ENCODE assay signal across 21 cellular contexts in genomic region chr4:108772402-108772801, GRCh38. TPM values are rescaled to one million over a fixed set of nuclear protein-coding genes. Genes with fewer than 3 reads are reported as not detected.
DNase-seq lines count a peak whose midpoint lies in the region; ATAC-seq, FAIRE-seq and TF ChIP-seq lines count a peak whose summit lies in the region.
"Had no signal": no experiment of that assay in that cellular context is flagged by ENCODE, and none has a peak within 500 bp of the region (broad histone marks: within the 10 kb centered on the region; RNA-seq: fewer than 3 reads in every experiment).

No MANE protein-coding gene starts in this region.

- H3K27me3 ChIP-seq in liver (ENCODE audit: control insufficient read depth in 4 of 4, insufficient read depth in 4 of 4, low read length in 3 of 4), result no peaks in the 10 kb centered on the region
- no peaks in the 10 kb centered on the region for H3K27me3 ChIP-seq in HepG2 (ENCODE audit: control insufficient read depth in 1 of 2, insufficient read depth in 2 of 2, low read length in 2 of 2)
- H3K27me3 ChIP-seq in thyroid gland, result no peaks in the 10 kb centered on the region
- H3K27me3 ChIP-seq: BLaER1 treated with 17β-estradiol and CSF1 and Interleukin-3, amounts not matched to agents 10 nM and 100 nM had no signal

- H3K9ac ChIP-seq in liver (ENCODE audit: low read depth in 1 of 2, low read length in 2 of 2) (no peak overlapping the region), HepG2 (ENCODE audit: insufficient read depth, low read depth, low read length) (no peak overlapping the region)
- H3K9ac ChIP-seq: BLaER1 treated with 17β-estradiol and CSF1 and Interleukin-3, amounts not matched to agents 10 nM and 100 nM; GM23248 had no signal

- H3K9me3 ChIP-seq in liver (ENCODE audit: control insufficient read depth in 4 of 4, low read length in 3 of 4) (no peaks in the 10 kb centered on the region), HepG2 (ENCODE audit: low read length) (no peaks in the 10 kb centered on the region), thyroid gland (no peaks in the 10 kb centered on the region)
- H3K9me3 ChIP-seq: BLaER1 treated with 17β-estradiol and CSF1 and Interleukin-3, amounts not matched to agents 10 nM and 100 nM had no signal

- no peak overlapping the region for H3K4me3 ChIP-seq in liver (ENCODE audit: low read depth in 1 of 3, low read length in 3 of 3)
- H3K4me3 ChIP-seq in HepG2 (replicated peaks in 1 of 3; ENCODE audit: insufficient read depth in 1 of 3, low read depth in 2 of 3, low read length in 3 of 3), result no peak overlapping the region
- no peak overlapping the region for H3K4me3 ChIP-seq in thyroid gland (replicated peaks in 1 of 3)
- H3K4me3 ChIP-seq: BLaER1 treated with 17β-estradiol and CSF1 and Interleukin-3, amounts not matched to agents 10 nM and 100 nM; GM12878; GM23248 had no signal

- BruUV-seq in HepG2 (replicated peaks; lab: Mats Ljungman, UMichigan), result no TSS peak

- no peak overlapping the region for H3K4me2 ChIP-seq in HepG2 (ENCODE audit: low read depth, low read length)
- H3K4me2 ChIP-seq: BLaER1 treated with 17β-estradiol and CSF1 and Interleukin-3, amounts not matched to agents 10 nM and 100 nM had no signal

- TF ChIP-seq EP300 in HepG2 (IDR thresholded peaks at IDR 0.05; ENCODE audit: low read depth in 2 of 2, low read length in 2 of 2) (no peak), HepG2 (CRISPR knock-in tag; IDR thresholded peaks at IDR 0.05; ENCODE audit: borderline replicate concordance) (no peak)

- intact Hi-C loops in HepG2 (cut with micrococcal nuclease; ENCODE audit: unreplicated experiment) (no loop called here), thyroid gland (cut with DNase I) (no loop called here)

- TF ChIP-seq RAD21 in liver (IDR thresholded peaks at IDR 0.05), result no peak
- no peak for TF ChIP-seq RAD21 in HepG2 (CRISPR knock-in tag; IDR thresholded peaks at IDR 0.05)

- no peaks in the 10 kb centered on the region for H3K79me2 ChIP-seq in HepG2 (ENCODE audit: insufficient read depth, low read length)

- FAIRE-seq in HepG2 (lab: Jason Lieb, UNC), result no peak
- FAIRE-seq: GM12878, GM18507, H54 had no signal

- ATAC-seq in HepG2 (no peak), left lobe of liver (peak; percentile 77)
- ATAC-seq: GM12878, HCT116 had no signal

- H3K36me3 ChIP-seq in liver (ENCODE audit: control insufficient read depth in 4 of 4, insufficient read depth in 3 of 4, low read depth in 1 of 4, low read length in 3 of 4) (no peaks in the 10 kb centered on the region), HepG2 (replicated peaks in 1 of 2; ENCODE audit: control insufficient read depth in 1 of 2, insufficient read depth in 2 of 2, low read length in 2 of 2) (no peaks in the 10 kb centered on the region), thyroid gland (no peaks in the 10 kb centered on the region)
- H3K36me3 ChIP-seq: BLaER1 treated with 17β-estradiol and CSF1 and Interleukin-3, amounts not matched to agents 10 nM and 100 nM had no signal

- POLR2A ChIA-PET in HepG2 (lab: Yijun Ruan, JAX), result no interaction called here

- TF ChIP-seq CTCF in liver (IDR thresholded peaks at IDR 0.05; ENCODE audit: low read depth, low read length, missing input control) (no peak), HepG2 (CRISPR knock-in tag; IDR thresholded peaks at IDR 0.05) (no peak), thyroid gland (IDR thresholded peaks at IDR 0.05) (no peak)

- in situ Hi-C loops in HepG2 (cut with HindIII; ENCODE audit: extremely low pct_ligation_motif_present, low pct_unique_long_range_greater_than_20kb), result no loop called here

- 42% methylated on average over 7 of the region's 7 CpGs for WGBS in liver
- 36% methylated on average over 7 of the region's 7 CpGs for WGBS in HepG2 (ENCODE audit: low lambda C conversion rate)
- WGBS in thyroid gland, 2 donors, result 58 to 71% methylated on average over 7 of the region's 7 CpGs

- CTCF ChIA-PET in HepG2 (lab: Yijun Ruan, JAX; ENCODE audit: low intra/inter-chr PET ratio, low total read pairs), result no interaction called here

- H4K20me1 ChIP-seq in HepG2 (ENCODE audit: insufficient read depth, low read length), result no peaks in the 10 kb centered on the region
- H4K20me1 ChIP-seq: BLaER1 treated with 17β-estradiol and CSF1 and Interleukin-3, amounts not matched to agents 10 nM and 100 nM had no signal

- DNase-seq in NCI-H2029 (lab: John Stamatoyannopoulos, UW), result peak; percentile 2
- no peak for DNase-seq in NCI-H2029 treated with DMSO at 0.1 percent for 48 hours (lab: John Stamatoyannopoulos, UW)
- no peak for DNase-seq in HepG2 (ENCODE audit: low spot score)
- DNase-seq in left lobe of liver (ENCODE audit: low spot score), result peak; percentile 91
- DNase-seq in thyroid gland, result peak; percentile 72 to 83
- no peak for DNase-seq in DMS153 (lab: John Stamatoyannopoulos, UW)
- no peak for DNase-seq in NK-92 treated with Interleukin-12 subunit alpha and Interleukin-12 subunit beta, amount 100 ng/mL, for 24 hours (lab: John Stamatoyannopoulos, UW)
- DNase-seq: ACHN; Calu3; CD4-positive, CD25-positive, alpha-beta regulatory T cell; DMS 273 treated with DMSO at 0.1 percent for 48 hours; GM23248; IMR-90 had no signal

- TF ChIP-seq POLR2A in HepG2 (IDR thresholded peaks at IDR 0.05; ENCODE audit: insufficient read depth in 1 of 2, low read depth in 2 of 2, low read length in 2 of 2) (no peak), thyroid gland (IDR thresholded peaks at IDR 0.05) (no peak)

- H2AFZ ChIP-seq in HepG2 (ENCODE audit: low read length), result no peak overlapping the region
- H2AFZ ChIP-seq: GM23248 had no signal

- no peak overlapping the region for H3K27ac ChIP-seq in liver (ENCODE audit: low read depth in 1 of 2, low read length in 2 of 2)
- H3K27ac ChIP-seq in HepG2 (ENCODE audit: extremely low read length, insufficient read depth, low read length), result no peak overlapping the region
- H3K27ac ChIP-seq in thyroid gland, result no peak overlapping the region
- H3K27ac ChIP-seq: BLaER1 treated with 17β-estradiol and CSF1 and Interleukin-3, amounts not matched to agents 10 nM and 100 nM; GM23248 had no signal

- peaks cover 0 to 28% (median 22%) of the 10 kb centered on the region in 4 donors for H3K4me1 ChIP-seq in liver (ENCODE audit: control insufficient read depth in 4 of 4, insufficient read depth in 4 of 4, low read length in 3 of 4)
- no peaks in the 10 kb centered on the region for H3K4me1 ChIP-seq in HepG2 (ENCODE audit: insufficient read depth, low read length)
- peaks cover 0 to 8% of the 10 kb centered on the region in 2 donors for H3K4me1 ChIP-seq in thyroid gland
- H3K4me1 ChIP-seq: BLaER1 treated with 17β-estradiol and CSF1 and Interleukin-3, amounts not matched to agents 10 nM and 100 nM had no signal

TF ChIP-seq in liver, 16 proteins besides CTCF, POLR2A, EP300 and RAD21 (continues in another document):
- TF ChIP-seq RXRA (IDR thresholded peaks at IDR 0.05), result peak; percentile 60 to 67
- TF ChIP-seq YY1 (IDR thresholded peaks at IDR 0.05), result peak; percentile 52
- no peak for TF ChIP-seq MAX (IDR thresholded peaks at IDR 0.05)
- peak; percentile 6 to 41 for TF ChIP-seq HNF4A (conservative IDR thresholded peaks at IDR 0.05)

TF ChIP-seq in HepG2, 621 proteins besides CTCF, POLR2A, EP300 and RAD21:
- TF ChIP-seq ZSCAN21 (CRISPR knock-in tag; IDR thresholded peaks at IDR 0.05; ENCODE audit: borderline replicate concordance), result no peak
- no peak for TF ChIP-seq ZC3H13 (CRISPR knock-in tag; IDR thresholded peaks at IDR 0.05)
TF ChIP-seq in HepG2: peak in this region for 0.

RNA-seq across cellular contexts. Expression of gene ETNPPL, which starts 9.5 kb away (rescaled TPM):
- total RNA-seq in liver, result 10 to 100 TPM in 1 of 2 donors, 1 to 10 TPM in 1; 2.5 to 43.3 TPM
- polyA plus RNA-seq in liver, result 10 to 100 TPM; 17.7 to 32.8 TPM
- 6.0 and 10.2 TPM in 2 replicates for total RNA-seq in HepG2 (2016; rRNA removed; fragmentation: Illumina TruSeq; extraction: Trizol)
- 3.0 and 4.4 TPM in 2 replicates for total RNA-seq in HepG2 (2016; cell fraction: cytosol; rRNA removed; fragmentation: Illumina TruSeq; extraction: Trizol; ENCODE audit: low read depth)
- 7.5 and 9.8 TPM in 2 replicates for total RNA-seq in HepG2 (2016; cell fraction: insoluble cytoplasmic fraction; rRNA removed; fragmentation: Illumina TruSeq; extraction: Trizol)
- 5.9 and 6.0 TPM in 2 replicates for total RNA-seq in HepG2 (2016; cell fraction: membrane; rRNA removed; fragmentation: Illumina TruSeq; extraction: Trizol)
- total RNA-seq in HepG2 (2016; cell fraction: nucleus; rRNA removed; fragmentation: Illumina TruSeq; extraction: Trizol), result 5.5 and 6.7 TPM in 2 replicates
- 0.86 and 1.4 TPM in 2 replicates for polyA plus RNA-seq in HepG2 (2011; rRNA removed)
- polyA plus RNA-seq in HepG2 (2011; cell fraction: cytosol; rRNA removed), result 0.40 and 0.90 TPM in 2 replicates
- polyA plus RNA-seq in HepG2 (2011; cell fraction: nucleus; rRNA removed), result 0.51 and 1.2 TPM in 2 replicates
- 0.34 and 0.75 TPM in 2 replicates for polyA plus RNA-seq in HepG2 (2012)
- 1.9 and 2.0 TPM in 2 replicates for polyA plus RNA-seq in HepG2 (2016; cell fraction: cytosol; fragmentation: Illumina TruSeq; extraction: Trizol; ENCODE audit: low read depth)
- polyA plus RNA-seq in HepG2 (2016; cell fraction: insoluble cytoplasmic fraction; fragmentation: Illumina TruSeq; extraction: Trizol; ENCODE audit: low read depth), result 8.9 and 10.3 TPM in 2 replicates
- 3.3 and 4.1 TPM in 2 replicates for polyA plus RNA-seq in HepG2 (2016; cell fraction: membrane; fragmentation: Illumina TruSeq; extraction: Trizol; ENCODE audit: low read depth)
- polyA plus RNA-seq in HepG2 (2016; cell fraction: nucleus; fragmentation: Illumina TruSeq; extraction: Trizol; ENCODE audit: insufficient read depth, low read depth), result 5.1 and 6.3 TPM in 2 replicates
- 1.4 and 2.0 TPM in 2 replicates for polyA minus RNA-seq in HepG2 (2011; rRNA and poly(A)+ RNA removed; ENCODE audit: low replicate concordance)
- 1.5 TPM in 1 of 2 replicates, not detected in the other for polyA minus RNA-seq in HepG2 (2011; cell fraction: cytosol; rRNA and poly(A)+ RNA removed)
- 2.2 and 3.7 TPM in 2 replicates for polyA minus RNA-seq in HepG2 (2011; cell fraction: nucleus; rRNA and poly(A)+ RNA removed)
- 127 TPM for total RNA-seq in left lobe of liver
- total RNA-seq in thyroid gland, result 1 to 10 TPM in 1 of 4 donors, under 1 TPM in 1, not detected in 2; 0.56 to 1.3 TPM
- total RNA-seq: A172; CD4-positive, CD25-positive, alpha-beta regulatory T cell; G401; GM12878; GM23248; IMR-90 had no signal
- polyA plus RNA-seq: CD4-positive, CD25-positive, alpha-beta regulatory T cell; GM12878; GM23248; IMR-90 had no signal

Comparison
In these comparisons a context has a peak if more than half of its experiments do, and no peak if none do; other contexts are left out.
1. DNase-seq: peak in NCI-H2029 (single experiment), left lobe of liver (single experiment) and thyroid gland (2 of 2); none in NCI-H2029 treated with DMSO at 0.1 percent for 48 hours (single experiment), HepG2 (single experiment), DMS153 (single experiment) and NK-92 treated with Interleukin-12 subunit alpha and Interleukin-12 subunit beta, amount 100 ng/mL, for 24 hours (single experiment).